Comparison of ENCODE assay signal across 8 cellular contexts in the genomic region with DNA sequence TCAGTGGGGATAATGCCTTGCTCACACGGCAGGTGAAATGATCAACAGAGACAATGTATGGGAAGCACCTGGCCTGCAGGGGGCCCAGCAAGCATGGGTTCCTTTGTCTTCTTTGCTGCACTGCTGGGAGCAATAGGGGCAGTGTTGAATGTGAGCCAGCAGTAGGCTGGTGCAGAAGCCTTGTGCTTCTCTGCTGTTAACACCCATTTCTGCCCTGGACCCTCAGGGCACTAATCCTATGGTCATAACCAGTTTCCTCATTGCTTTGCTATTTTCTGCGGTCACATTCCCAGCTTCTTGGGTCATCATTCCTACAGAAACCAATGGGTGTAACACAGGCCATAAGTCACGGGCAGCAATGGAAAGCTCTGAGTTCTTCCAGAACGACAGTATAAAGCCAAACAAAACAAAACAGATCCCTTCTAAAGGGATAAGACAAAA. TPM values are rescaled to one million over a fixed set of nuclear protein-coding genes. Genes with fewer than 3 reads are reported as not detected.
DNase-seq lines count a peak whose midpoint lies in the region; ATAC-seq, FAIRE-seq and TF ChIP-seq lines count a peak whose summit lies in the region.

No MANE protein-coding gene starts in this region.

- H3K9ac ChIP-seq in HUES48 (ENCODE audit: low read depth, low read length) (no peak overlapping the region), astrocyte (ENCODE audit: low read length) (no peak overlapping the region)

- H3K9me3 ChIP-seq in HUES48 (ENCODE audit: control insufficient read depth, insufficient read depth, low read length) (no peaks in the 10 kb centered on the region), astrocyte (ENCODE audit: insufficient read depth, low read depth, low read length) (no peaks in the 10 kb centered on the region)

- no peaks in the 10 kb centered on the region for H3K27me3 Mint-ChIP-seq in astrocyte (ENCODE audit: low read depth, unreplicated experiment)
- peaks cover 4% of the 10 kb centered on the region for H3K27me3 Mint-ChIP-seq in activated T-cell treated with anti-CD3 and anti-CD28 coated beads, Interleukin-2, amount 50 U/mL, for 4 hours (ENCODE audit: low read depth)

- peak overlapping the region; percentile 75 for H3K27ac Mint-ChIP-seq in astrocyte (ENCODE audit: unreplicated experiment)

- no peak for TF ChIP-seq POLR2A in GM12891 (IDR thresholded peaks at IDR 0.05; ENCODE audit: low read depth, low read length)

- FAIRE-seq in astrocyte (lab: Jason Lieb, UNC) (peak; percentile 99), GM12891 (lab: Jason Lieb, UNC) (no peak)

- H3K36me3 ChIP-seq in HUES48 (ENCODE audit: control insufficient read depth, insufficient read depth, low read length) (no peaks in the 10 kb centered on the region), astrocyte (ENCODE audit: insufficient read depth, low read length) (no peaks in the 10 kb centered on the region)

- peaks cover 9% of the 10 kb centered on the region for H3K4me1 Mint-ChIP-seq in astrocyte (ENCODE audit: low read depth, unreplicated experiment)
- peaks cover 3% of the 10 kb centered on the region for H3K4me1 Mint-ChIP-seq in activated T-cell treated with anti-CD3 and anti-CD28 coated beads, Interleukin-2, amount 50 U/mL, for 4 hours (ENCODE audit: low read depth)

- no peak for ATAC-seq in HG03378 (IDR thresholded peaks at IDR 0.05; ENCODE audit: unreplicated experiment)
- ATAC-seq in activated T-cell treated with anti-CD3 and anti-CD28 coated beads, Interleukin-2, amount 50 U/mL, for 4 hours = no peak

- peak; percentile 16 for TF ChIP-seq CTCF in astrocyte (IDR thresholded peaks at IDR 0.05; ENCODE audit: insufficient read depth, low read depth, low read length)

- DNase-seq in DMS53 (lab: John Stamatoyannopoulos, UW) (peak; percentile 75), astrocyte (ENCODE audit: low read depth) (peak; percentile 97), mucosa of gallbladder (ENCODE audit: low spot score) (peak; percentile 63), GM12891 (ENCODE audit: insufficient read length, low spot score) (no peak)
- DNase-seq in activated T-cell treated with anti-CD3 and anti-CD28 coated beads, Interleukin-2, amount 50 U/mL, for 4 hours = no peak
- no peak for DNase-seq in activated CD4-positive, alpha-beta T cell treated with anti-CD3 and anti-CD28 coated beads for 1 hour

- H3K27ac ChIP-seq in HUES48 (ENCODE audit: low read depth, low read length) (peak overlapping the region; percentile 58), astrocyte (ENCODE audit: low read depth, low read length) (peak overlapping the region; percentile 73)

- no peak overlapping the region for H2AFZ ChIP-seq in astrocyte (ENCODE audit: low read depth, low read length)

- no peaks in the 10 kb centered on the region for H3K36me3 Mint-ChIP-seq in astrocyte (ENCODE audit: low read depth, unreplicated experiment)
- H3K36me3 Mint-ChIP-seq in activated T-cell treated with anti-CD3 and anti-CD28 coated beads, Interleukin-2, amount 50 U/mL, for 4 hours (ENCODE audit: insufficient read depth) = no peaks in the 10 kb centered on the region

- H3K4me3 Mint-ChIP-seq in astrocyte (ENCODE audit: unreplicated experiment) = no peak overlapping the region
- H3K4me3 Mint-ChIP-seq in activated T-cell treated with anti-CD3 and anti-CD28 coated beads, Interleukin-2, amount 50 U/mL, for 4 hours = no peak overlapping the region

- H3K9me3 Mint-ChIP-seq in astrocyte (ENCODE audit: unreplicated experiment) = no peaks in the 10 kb centered on the region
- H3K9me3 Mint-ChIP-seq in activated T-cell treated with anti-CD3 and anti-CD28 coated beads, Interleukin-2, amount 50 U/mL, for 4 hours = no peaks in the 10 kb centered on the region

- peaks cover 48% of the 10 kb centered on the region for H3K4me1 ChIP-seq in HUES48 (ENCODE audit: control insufficient read depth, insufficient read depth, low read length)
- H3K4me1 ChIP-seq in astrocyte (ENCODE audit: insufficient read depth, low read length) = peaks cover 12% of the 10 kb centered on the region

- H3K4me2 ChIP-seq in astrocyte (ENCODE audit: low read length) = peak overlapping the region; percentile 75

- H3K27me3 ChIP-seq in HUES48 (ENCODE audit: control insufficient read depth, insufficient read depth, low read length) (no peaks in the 10 kb centered on the region), astrocyte (ENCODE audit: insufficient read depth, low read length) (no peaks in the 10 kb centered on the region)

- H3K79me2 ChIP-seq in astrocyte (ENCODE audit: insufficient read depth, low read length) = no peaks in the 10 kb centered on the region

- H4K20me1 ChIP-seq in astrocyte (ENCODE audit: insufficient read depth, low read length) = no peaks in the 10 kb centered on the region

- H3K4me3 ChIP-seq in HUES48 (ENCODE audit: low read depth, low read length) (no peak overlapping the region), astrocyte (ENCODE audit: insufficient read depth, low read depth, low read length) (no peak overlapping the region)

TF ChIP-seq in GM12891, 5 proteins besides CTCF, POLR2A, EP300 and RAD21:
- TF ChIP-seq POLR2AphosphoS5 (IDR thresholded peaks at IDR 0.05; ENCODE audit: low read depth, low read length) (no peak), PAX5 (IDR thresholded peaks at IDR 0.05; ENCODE audit: insufficient read depth, low read length, severe bottlenecking) (no peak), POU2F2 (IDR thresholded peaks at IDR 0.05; ENCODE audit: low read depth, low read length) (no peak), TAF1 (IDR thresholded peaks at IDR 0.05; ENCODE audit: low read depth, low read length) (no peak), SPI1 (IDR thresholded peaks at IDR 0.05; ENCODE audit: low read depth, low read length) (no peak)

RNA-seq across cellular contexts. Expression of a gene that starts 10.9 kb away (rescaled TPM):
- total RNA-seq in astrocyte (0.41 and 2.0 TPM in 2 replicates), mucosa of gallbladder (4.2 TPM)
- polyA plus RNA-seq in GM12891 (2012; ENCODE audit: low read depth, missing spikeins) = not detected
- not detected for total RNA-seq in activated T-cell treated with anti-CD3 and anti-CD28 coated beads, Interleukin-2, amount 50 U/mL, for 4 hours

RNA-seq across cellular contexts. Expression of a gene that starts 44.5 kb away (rescaled TPM):
- total RNA-seq in astrocyte (10.6 and 13.2 TPM in 2 replicates), mucosa of gallbladder (12.5 TPM)
- polyA plus RNA-seq in GM12891 (2012; ENCODE audit: low read depth, missing spikeins) = 12.3 TPM
- 10 to 100 TPM; 10.1 to 11.1 (median 10.1) TPM for total RNA-seq in activated T-cell treated with anti-CD3 and anti-CD28 coated beads, Interleukin-2, amount 50 U/mL, for 4 hours

Comparison
In these comparisons a context has a peak if more than half of its experiments do, and no peak if none do; other contexts are left out.
1. DNase-seq: peak in DMS53 (single experiment), astrocyte (single experiment) and mucosa of gallbladder (single experiment); none in GM12891 (single experiment), activated T-cell treated with anti-CD3 and anti-CD28 coated beads, Interleukin-2, amount 50 U/mL, for 4 hours (single experiment) and activated CD4-positive, alpha-beta T cell treated with anti-CD3 and anti-CD28 coated beads for 1 hour (single experiment).